In the genomic region with DNA sequence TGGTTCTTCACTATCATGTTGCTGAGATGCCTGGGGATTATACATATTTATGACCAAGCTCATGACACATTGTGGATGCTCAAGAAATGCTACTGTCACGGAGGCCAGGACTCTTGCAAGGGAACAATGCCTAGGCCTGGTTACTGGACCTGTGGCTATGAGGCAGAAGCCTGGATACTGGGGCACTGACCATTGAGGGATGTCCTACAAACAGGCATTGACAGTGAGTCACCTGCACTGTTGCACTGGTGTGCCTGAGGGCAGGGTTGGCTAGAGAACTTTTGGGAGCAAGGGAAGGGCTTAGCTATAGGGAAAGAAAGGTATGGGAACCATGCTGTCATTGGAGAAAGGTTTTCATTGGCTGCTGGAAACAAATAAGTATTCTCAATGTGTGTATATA, we compare ENCODE assay signal across 21 cellular contexts.
DNase-seq lines count a peak whose midpoint lies in the region; ATAC-seq and TF ChIP-seq lines count a peak whose summit lies in the region.
"Had no signal": no experiment of that assay in that cellular context is flagged by ENCODE, and none has a peak within 500 bp of the region (broad histone marks: within the 10 kb centered on the region; RNA-seq: fewer than 3 reads in every experiment).

No MANE protein-coding gene starts in this region.

- TF ChIP-seq CTCF in foreskin keratinocyte (conservative IDR thresholded peaks at IDR 0.05) (no peak), testis (IDR thresholded peaks at IDR 0.05) (no peak)

- no peaks in the 10 kb centered on the region for H3K9me3 Mint-ChIP-seq in activated CD4-positive, alpha-beta memory T cell treated with anti-CD3 and anti-CD28 coated beads for 36 hours
- H3K9me3 Mint-ChIP-seq: CD8-positive, alpha-beta memory T cell; H9 had no signal

- no peak overlapping the region for H3K4me3 Mint-ChIP-seq in activated CD4-positive, alpha-beta memory T cell treated with anti-CD3 and anti-CD28 coated beads for 36 hours
- H3K4me3 Mint-ChIP-seq: CD8-positive, alpha-beta memory T cell; H9 had no signal

- H3K27ac Mint-ChIP-seq in activated CD4-positive, alpha-beta memory T cell treated with anti-CD3 and anti-CD28 coated beads for 36 hours = no peak overlapping the region
- H3K27ac Mint-ChIP-seq: H9 had no signal

- H3K4me1 ChIP-seq in SJSA1 (replicated peaks) = peaks cover 38% of the 10 kb centered on the region
- H3K4me1 ChIP-seq in foreskin keratinocyte = peaks cover 15% of the 10 kb centered on the region
- H3K4me1 ChIP-seq in testis = no peaks in the 10 kb centered on the region

- no peaks in the 10 kb centered on the region for H3K36me3 Mint-ChIP-seq in activated CD4-positive, alpha-beta memory T cell treated with anti-CD3 and anti-CD28 coated beads for 36 hours
- H3K36me3 Mint-ChIP-seq: CD8-positive, alpha-beta memory T cell had no signal

- H3K27me3 Mint-ChIP-seq in activated CD4-positive, alpha-beta memory T cell treated with anti-CD3 and anti-CD28 coated beads for 36 hours = no peaks in the 10 kb centered on the region

- POLR2A ChIA-PET in activated CD4-positive, alpha-beta memory T cell treated with anti-CD3 and anti-CD28 coated beads for 36 hours (lab: Charles Lee) = no interaction called here

- intact Hi-C loops in testis (cut with DNase I; ENCODE audit: low total_unique reads) = no loop called here
- intact Hi-C loops in activated CD4-positive, alpha-beta memory T cell treated with anti-CD3 and anti-CD28 coated beads for 36 hours (cut with micrococcal nuclease) = no loop called here

- peak; percentile 66 for ATAC-seq in foreskin keratinocyte
- ATAC-seq in HG03342 (IDR thresholded peaks at IDR 0.05; ENCODE audit: unreplicated experiment) = no peak

- H3K36me3 ChIP-seq in SJSA1 (no peaks in the 10 kb centered on the region), testis (ENCODE audit: low read depth, missing control alignments) (no peaks in the 10 kb centered on the region)

- peaks cover 3% of the 10 kb centered on the region for H3K4me1 Mint-ChIP-seq in activated CD4-positive, alpha-beta memory T cell treated with anti-CD3 and anti-CD28 coated beads for 36 hours (ENCODE audit: low read depth)
- H3K4me1 Mint-ChIP-seq: H9 had no signal

- TF ChIP-seq POLR2A in testis (IDR thresholded peaks at IDR 0.05) = no peak

- WGBS in testis, 2 donors = 96 to 100% methylated on average over 1 of the region's 1 CpG

- peak; percentile 57 for DNase-seq in EL
- DNase-seq in M059J (ENCODE audit: low read depth) = peak; percentile 97
- no peak for DNase-seq in SJSA1 (ENCODE audit: low read depth in 1 of 2, low spot score in 2 of 2)
- no peak for DNase-seq in foreskin keratinocyte
- no peak for DNase-seq in testis
- DNase-seq in activated CD4-positive, alpha-beta memory T cell treated with anti-CD3 and anti-CD28 coated beads for 36 hours = no peak
- DNase-seq in KG1 (lab: John Stamatoyannopoulos, UW) = no peak
- DNase-seq: Calu3; CD8-positive, alpha-beta memory T cell; DMS153; GF-D8; H9; IMR-90; NCI-H1694 treated with DMSO at 0.1 percent for 48 hours; NCI-H2081 treated with DMSO at 0.1 percent for 48 hours; NCI-H2171 treated with DMSO at 0.1 percent for 48 hours; NCI-H524 treated with DMSO at 0.1 percent for 48 hours; RPMI8226; SIG-M5 had no signal

- H3K27ac ChIP-seq in SJSA1 (0 out of 2 replicates have a peak overlapping the region, but pooled peaks have one; percentile 7), foreskin keratinocyte (no peak overlapping the region), testis (no peak overlapping the region)
- H3K27ac ChIP-seq: C4-2B had no signal

- no peaks in the 10 kb centered on the region for H3K27me3 ChIP-seq in SJSA1 (replicated peaks)
- no peaks in the 10 kb centered on the region for H3K27me3 ChIP-seq in foreskin keratinocyte
- H3K27me3 ChIP-seq in testis = no peaks in the 10 kb centered on the region

- H3K9me3 ChIP-seq in SJSA1 (replicated peaks) = no peaks in the 10 kb centered on the region
- no peaks in the 10 kb centered on the region for H3K9me3 ChIP-seq in testis

- CTCF ChIA-PET in activated CD4-positive, alpha-beta memory T cell treated with anti-CD3 and anti-CD28 coated beads for 36 hours (lab: Charles Lee) = interaction anchor here (1.0 kb wide), 1 partner anchor 116 kb away, joined by 3 read pairs; no protein-coding TSS in a partner anchor

- no peak overlapping the region for H3K4me3 ChIP-seq in SJSA1
- no peak overlapping the region for H3K4me3 ChIP-seq in testis

Comparison
In these comparisons a context has a peak if more than half of its experiments do, and no peak if none do; other contexts are left out.
1. DNase-seq: peak in EL (single experiment) and M059J (single experiment); none in SJSA1 (0 of 2), foreskin keratinocyte (0 of 2), testis (single experiment), activated CD4-positive, alpha-beta memory T cell treated with anti-CD3 and anti-CD28 coated beads for 36 hours (single experiment) and KG1 (single experiment).